In the genomic region with DNA sequence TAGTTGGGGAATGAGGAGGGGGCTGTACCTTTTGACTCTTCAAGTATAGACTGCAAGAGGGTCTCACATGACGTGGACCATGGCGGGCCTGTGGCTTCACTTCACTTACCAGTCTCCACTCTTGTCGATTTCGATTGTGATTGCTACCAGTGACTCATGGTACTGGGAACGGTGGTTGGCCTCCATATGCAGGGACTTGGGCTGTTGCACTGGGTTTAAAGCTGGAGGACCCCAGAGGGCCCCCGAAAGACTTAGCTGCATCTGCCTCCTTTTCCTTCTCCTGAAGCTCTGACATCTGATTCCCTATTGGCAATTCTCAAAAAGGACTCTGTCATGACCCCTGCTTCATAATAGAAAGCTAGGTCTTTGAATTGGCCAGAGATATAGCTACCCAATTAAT, we compare ENCODE assay signal across 23 cellular contexts. TPM values are rescaled to one million over a fixed set of nuclear protein-coding genes. Genes with fewer than 3 reads are reported as not detected.
A peak's percentile ranks its signal among the peaks of the same experiment; 100 is the strongest.
DNase-seq lines count a peak whose midpoint lies in the region; ATAC-seq, FAIRE-seq and TF ChIP-seq lines count a peak whose summit lies in the region.
"Had no signal": no experiment of that assay in that cellular context is flagged by ENCODE, and none has a peak within 500 bp of the region (broad histone marks: within the 10 kb centered on the region; RNA-seq: fewer than 3 reads in every experiment).

No MANE protein-coding gene starts in this region.

- H3K27me3 ChIP-seq in HepG2 (ENCODE audit: control insufficient read depth in 1 of 2, insufficient read depth in 2 of 2, low read length in 2 of 2), result no peaks in the 10 kb centered on the region
- H3K27me3 ChIP-seq in subcutaneous abdominal adipose tissue (ENCODE audit: control insufficient read depth in 5 of 5, insufficient read depth in 4 of 5, low read length in 5 of 5), result no peaks in the 10 kb centered on the region
- H3K27me3 ChIP-seq: BE2C, BLaER1 had no signal

- 93% methylated on average over 6 of the region's 6 CpGs for WGBS in HepG2 (ENCODE audit: low lambda C conversion rate)

- POLR2A ChIA-PET in HepG2 (lab: Yijun Ruan, JAX), result interaction anchor here (0.9 to 3.2 kb wide), 2 partner anchors 113 to 164 kb away, joined by 4 to 10 read pairs; no protein-coding TSS in a partner anchor

- H3K9me3 ChIP-seq in HepG2 (ENCODE audit: low read length) (no peaks in the 10 kb centered on the region), subcutaneous abdominal adipose tissue (ENCODE audit: control insufficient read depth in 5 of 5, low read length in 5 of 5) (no peaks in the 10 kb centered on the region)
- H3K9me3 ChIP-seq: BE2C, BLaER1 had no signal

- no peaks in the 10 kb centered on the region for H3K79me2 ChIP-seq in HepG2 (ENCODE audit: insufficient read depth, low read length)

- no peak overlapping the region for H3K4me3 ChIP-seq in HepG2 (replicated peaks in 1 of 3; ENCODE audit: insufficient read depth in 1 of 3, low read depth in 2 of 3, low read length in 3 of 3)
- no peak overlapping the region for H3K4me3 ChIP-seq in subcutaneous abdominal adipose tissue (ENCODE audit: low read depth in 1 of 5, low read length in 5 of 5)
- H3K4me3 ChIP-seq: BLaER1 had no signal

- BruUV-seq in HepG2 (replicated peaks; lab: Mats Ljungman, UMichigan), result no TSS peak

- H3K4me1 ChIP-seq in HepG2 (ENCODE audit: insufficient read depth, low read length), result no peaks in the 10 kb centered on the region
- H3K4me1 ChIP-seq in subcutaneous abdominal adipose tissue (ENCODE audit: control insufficient read depth in 5 of 5, insufficient read depth in 5 of 5, low read length in 5 of 5), result peaks cover 8 to 29% (median 26%) of the 10 kb centered on the region in 5 donors
- H3K4me1 ChIP-seq: BE2C had no signal

- H3K4me2 ChIP-seq in HepG2 (ENCODE audit: low read depth, low read length), result no peak overlapping the region
- H3K4me2 ChIP-seq: BLaER1 had no signal

- H3K9ac ChIP-seq in HepG2 (ENCODE audit: insufficient read depth, low read depth, low read length) (no peak overlapping the region), subcutaneous abdominal adipose tissue (ENCODE audit: low read length in 5 of 5) (no peak overlapping the region)
- H3K9ac ChIP-seq: BLaER1 had no signal

- TF ChIP-seq RAD21 in HepG2 (CRISPR knock-in tag; IDR thresholded peaks at IDR 0.05), result no peak

- no peak for TF ChIP-seq POLR2A in HepG2 (IDR thresholded peaks at IDR 0.05; ENCODE audit: insufficient read depth in 1 of 2, low read depth in 2 of 2, low read length in 2 of 2)

- TF ChIP-seq CTCF in HepG2 (CRISPR knock-in tag; IDR thresholded peaks at IDR 0.05), result no peak

- no peak overlapping the region for H2AFZ ChIP-seq in HepG2 (ENCODE audit: low read length)

- no peak for TF ChIP-seq EP300 in HepG2 (IDR thresholded peaks at IDR 0.05; ENCODE audit: low read depth in 2 of 2, low read length in 2 of 2)
- TF ChIP-seq EP300 in HepG2 (CRISPR knock-in tag; IDR thresholded peaks at IDR 0.05; ENCODE audit: borderline replicate concordance), result no peak

- DNase-seq in HepG2 (ENCODE audit: low spot score) (no peak), mesenteric fat pad (ENCODE audit: low spot score) (peak; percentile 60), GF-D8 (lab: John Stamatoyannopoulos, UW) (no peak), hypothalamus (lab: John Stamatoyannopoulos, UW) (no peak)
- DNase-seq: 8988T; ACHN; BE2C; CD4-positive, alpha-beta memory T cell; CD4-positive, CD25-positive, alpha-beta regulatory T cell; CD8-positive, alpha-beta memory T cell; COR-L47; DMS 273 treated with DMSO at 0.1 percent for 48 hours; DMS153; DMS53; DMS79; DND-41; EL; GDM1 had no signal

- intact Hi-C loops in HepG2 (cut with micrococcal nuclease; ENCODE audit: unreplicated experiment), result no loop called here

- H4K20me1 ChIP-seq in HepG2 (ENCODE audit: insufficient read depth, low read length), result peaks cover 10% of the 10 kb centered on the region; the same call in 1 of the 2 replicates

- H3K27ac ChIP-seq in HepG2 (ENCODE audit: extremely low read length, insufficient read depth, low read length), result no peak overlapping the region
- H3K27ac ChIP-seq in subcutaneous abdominal adipose tissue (ENCODE audit: low read depth, low read length), result peak overlapping the region; percentile 31
- H3K27ac ChIP-seq: BLaER1 had no signal

- in situ Hi-C loops in HepG2 (cut with HindIII; ENCODE audit: extremely low pct_ligation_motif_present, low pct_unique_long_range_greater_than_20kb), result loop anchor here (5.0 to 10.0 kb wide), 2 partner anchors 160 to 183 kb away; no protein-coding TSS in a partner anchor

- no peak for ATAC-seq in HepG2

- H3K36me3 ChIP-seq in HepG2 (replicated peaks in 1 of 2; ENCODE audit: control insufficient read depth in 1 of 2, insufficient read depth in 2 of 2, low read length in 2 of 2), result peaks cover 90 to 98% of the 10 kb centered on the region in 2 experiments
- peaks cover 12 to 73% (median 60%) of the 10 kb centered on the region in 5 donors for H3K36me3 ChIP-seq in subcutaneous abdominal adipose tissue (ENCODE audit: control insufficient read depth in 5 of 5, insufficient read depth in 5 of 5, low read length in 5 of 5)

- CTCF ChIA-PET in HepG2 (lab: Yijun Ruan, JAX; ENCODE audit: low intra/inter-chr PET ratio, low total read pairs), result interaction anchor here (3.2 to 3.7 kb wide), 2 partner anchors 163 to 186 kb away, joined by 45 to 57 read pairs; no protein-coding TSS in a partner anchor

- FAIRE-seq in HepG2 (lab: Jason Lieb, UNC), result no peak
- FAIRE-seq: A204.1, GM12891, GM19239 had no signal

TF ChIP-seq in HepG2, 621 proteins besides CTCF, POLR2A, EP300 and RAD21 (continues in another document):
- TF ChIP-seq MLXIP (CRISPR knock-in tag; IDR thresholded peaks at IDR 0.05; ENCODE audit: borderline replicate concordance) (no peak), DPF2 (CRISPR knock-in tag; IDR thresholded peaks at IDR 0.05; ENCODE audit: borderline replicate concordance, low read depth) (no peak)

RNA-seq across cellular contexts. Expression of gene HK2, which starts 43.4 kb away (rescaled TPM):
- total RNA-seq in HepG2 (2016; rRNA removed; fragmentation: Illumina TruSeq; extraction: Trizol) (13.2 and 24.4 TPM in 2 replicates), mesenteric fat pad (46.2 TPM)
- total RNA-seq in HepG2 (2016; cell fraction: cytosol; rRNA removed; fragmentation: Illumina TruSeq; extraction: Trizol; ENCODE audit: low read depth), result 1.4 and 1.6 TPM in 2 replicates
- total RNA-seq in HepG2 (2016; cell fraction: insoluble cytoplasmic fraction; rRNA removed; fragmentation: Illumina TruSeq; extraction: Trizol), result 13.6 and 21.9 TPM in 2 replicates
- total RNA-seq in HepG2 (2016; cell fraction: membrane; rRNA removed; fragmentation: Illumina TruSeq; extraction: Trizol), result 8.5 and 9.3 TPM in 2 replicates
- 20.3 and 20.8 TPM in 2 replicates for total RNA-seq in HepG2 (2016; cell fraction: nucleus; rRNA removed; fragmentation: Illumina TruSeq; extraction: Trizol)
- polyA plus RNA-seq in HepG2 (2011; rRNA removed), result 97.0 and 101 TPM in 2 replicates
- polyA plus RNA-seq in HepG2 (2011; cell fraction: cytosol; rRNA removed), result 69.4 and 70.4 TPM in 2 replicates
- 105 and 144 TPM in 2 replicates for polyA plus RNA-seq in HepG2 (2011; cell fraction: nucleus; rRNA removed)
- 78.0 and 124 TPM in 2 replicates for polyA plus RNA-seq in HepG2 (2012)
- 0.93 and 0.99 TPM in 2 replicates for polyA plus RNA-seq in HepG2 (2016; cell fraction: cytosol; fragmentation: Illumina TruSeq; extraction: Trizol; ENCODE audit: low read depth)
- 23.2 and 27.3 TPM in 2 replicates for polyA plus RNA-seq in HepG2 (2016; cell fraction: insoluble cytoplasmic fraction; fragmentation: Illumina TruSeq; extraction: Trizol; ENCODE audit: low read depth)
- polyA plus RNA-seq in HepG2 (2016; cell fraction: membrane; fragmentation: Illumina TruSeq; extraction: Trizol; ENCODE audit: low read depth), result 2.8 and 3.5 TPM in 2 replicates
- 30.1 and 30.3 TPM in 2 replicates for polyA plus RNA-seq in HepG2 (2016; cell fraction: nucleus; fragmentation: Illumina TruSeq; extraction: Trizol; ENCODE audit: insufficient read depth, low read depth)
- 69.1 and 358 TPM in 2 replicates for polyA minus RNA-seq in HepG2 (2011; rRNA and poly(A)+ RNA removed; ENCODE audit: low replicate concordance)
- 176 and 190 TPM in 2 replicates for polyA minus RNA-seq in HepG2 (2011; cell fraction: cytosol; rRNA and poly(A)+ RNA removed)
- 176 and 200 TPM in 2 replicates for polyA minus RNA-seq in HepG2 (2011; cell fraction: nucleus; rRNA and poly(A)+ RNA removed)
